In the genomic region with DNA sequence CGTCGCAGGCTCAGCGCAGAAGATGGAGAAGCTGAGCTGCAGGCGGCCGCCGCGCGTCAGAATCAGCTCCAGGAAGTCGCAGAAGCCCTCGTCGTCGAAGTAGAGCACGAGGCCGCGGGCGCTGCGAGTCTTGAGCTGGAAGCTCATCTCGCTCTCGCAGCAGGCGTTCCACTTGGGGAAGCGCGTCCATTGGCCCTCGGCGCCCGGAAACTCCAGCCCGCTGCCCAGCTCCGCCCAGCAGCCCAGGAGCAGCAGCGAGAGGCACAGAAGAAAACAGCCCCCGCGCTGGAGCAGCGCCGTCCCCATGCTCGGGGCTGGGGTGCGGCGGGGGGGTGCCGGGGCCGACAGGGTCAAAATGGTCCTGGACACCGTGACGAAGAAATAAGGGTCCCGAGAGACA, we compare ENCODE assay signal across 19 cellular contexts. TPM values are rescaled to one million over a fixed set of nuclear protein-coding genes. Genes with fewer than 3 reads are reported as not detected.
A peak's percentile ranks its signal among the peaks of the same experiment; 100 is the strongest.
DNase-seq lines count a peak whose midpoint lies in the region; ATAC-seq and TF ChIP-seq lines count a peak whose summit lies in the region.
"Had no signal": no experiment of that assay in that cellular context is flagged by ENCODE, and none has a peak within 500 bp of the region (broad histone marks: within the 10 kb centered on the region; RNA-seq: fewer than 3 reads in every experiment).

No MANE protein-coding gene starts in this region.

- TF ChIP-seq EP300 in neural cell (conservative IDR thresholded peaks at IDR 0.05; ENCODE audit: poor library complexity, severe bottlenecking) = no peak

- no peak for TF ChIP-seq RAD21 in neural cell (conservative IDR thresholded peaks at IDR 0.05)

- 85% methylated on average over 40 of the region's 40 CpGs for WGBS in right cardiac atrium

- no peaks in the 10 kb centered on the region for H3K4me1 ChIP-seq in right cardiac atrium (ENCODE audit: control insufficient read depth, insufficient read depth, low read length)
- H3K4me1 ChIP-seq: A549 had no signal

- no peak overlapping the region for H3K4me3 Mint-ChIP-seq in activated T-helper 1 cell treated with anti-CD3 and anti-CD28 coated beads, Interleukin-12 subunit alpha, Interleukin-12 subunit beta, Interleukin-2, Interleukin-4 antibody, amounts not matched to agents 30 ng/mL and 10 ng/mL and 1 ng/mL, durations not matched to agents 14 hours and 24 hours and 36 hours

- no peaks in the 10 kb centered on the region for H3K9me3 ChIP-seq in right cardiac atrium (ENCODE audit: control insufficient read depth, low read length)
- H3K9me3 ChIP-seq in neural cell (ENCODE audit: low read length) = peaks cover 11% of the 10 kb centered on the region

- peaks cover 59% of the 10 kb centered on the region for H3K79me2 ChIP-seq in neural cell (replicated peaks; ENCODE audit: insufficient read depth, low read length)

- H3K4me1 Mint-ChIP-seq in activated T-helper 1 cell treated with anti-CD3 and anti-CD28 coated beads, Interleukin-12 subunit alpha, Interleukin-12 subunit beta, Interleukin-2, Interleukin-4 antibody, amounts not matched to agents 30 ng/mL and 10 ng/mL and 1 ng/mL, durations not matched to agents 14 hours and 24 hours and 36 hours (ENCODE audit: low read depth) = no peaks in the 10 kb centered on the region

- H3K27me3 ChIP-seq in right cardiac atrium (ENCODE audit: control insufficient read depth, insufficient read depth) = peaks cover 3% of the 10 kb centered on the region
- H3K27me3 ChIP-seq in neural cell (ENCODE audit: insufficient read depth, low read depth, low read length) = no peaks in the 10 kb centered on the region

- H3K27ac ChIP-seq in right cardiac atrium (ENCODE audit: low read length) (no peak overlapping the region), neural cell (ENCODE audit: low read length) (no peak overlapping the region)
- H3K27ac ChIP-seq: A549, GM23248 had no signal

- no peak for ATAC-seq in right cardiac atrium
- no peak for ATAC-seq in left ventricle myocardium superior
- ATAC-seq in HG03460 (IDR thresholded peaks at IDR 0.05; ENCODE audit: unreplicated experiment) = no peak
- no peak for ATAC-seq in HG02981 (IDR thresholded peaks at IDR 0.05; ENCODE audit: unreplicated experiment)
- ATAC-seq: A549, SK-N-SH treated with all-trans-retinoic acid at 6 μM for 48 hours had no signal

- H3K9me3 Mint-ChIP-seq in activated T-helper 1 cell treated with anti-CD3 and anti-CD28 coated beads, Interleukin-12 subunit alpha, Interleukin-12 subunit beta, Interleukin-2, Interleukin-4 antibody, amounts not matched to agents 30 ng/mL and 10 ng/mL and 1 ng/mL, durations not matched to agents 14 hours and 24 hours and 36 hours = peaks cover 9% of the 10 kb centered on the region

- no peak overlapping the region for H2AFZ ChIP-seq in neural cell (ENCODE audit: low read depth, low read length)
- H2AFZ ChIP-seq: GM23248 had no signal

- H3K4me2 ChIP-seq in neural cell (ENCODE audit: low read length) = no peak overlapping the region
- H3K4me2 ChIP-seq: A549 had no signal

- H3K4me3 ChIP-seq in right cardiac atrium (ENCODE audit: low read length) (no peak overlapping the region), neural cell (ENCODE audit: low read length) (peak overlapping the region; percentile 70)
- H3K4me3 ChIP-seq: A549, GM23248 had no signal

- no peaks in the 10 kb centered on the region for H3K36me3 Mint-ChIP-seq in activated T-helper 1 cell treated with anti-CD3 and anti-CD28 coated beads, Interleukin-12 subunit alpha, Interleukin-12 subunit beta, Interleukin-2, Interleukin-4 antibody, amounts not matched to agents 30 ng/mL and 10 ng/mL and 1 ng/mL, durations not matched to agents 14 hours and 24 hours and 36 hours (ENCODE audit: low read depth)

- no peak for TF ChIP-seq CTCF in neural cell (IDR thresholded peaks at IDR 0.05; ENCODE audit: poor library complexity, severe bottlenecking)

- H3K27me3 Mint-ChIP-seq in activated T-helper 1 cell treated with anti-CD3 and anti-CD28 coated beads, Interleukin-12 subunit alpha, Interleukin-12 subunit beta, Interleukin-2, Interleukin-4 antibody, amounts not matched to agents 30 ng/mL and 10 ng/mL and 1 ng/mL, durations not matched to agents 14 hours and 24 hours and 36 hours (ENCODE audit: insufficient read depth) = no peaks in the 10 kb centered on the region

- H3F3A ChIP-seq in neural cell (ENCODE audit: insufficient read depth, low read length, poor library complexity, severe bottlenecking) = no peaks in the 10 kb centered on the region

- H3K9ac ChIP-seq in neural cell (ENCODE audit: low read length) = no peak overlapping the region
- H3K9ac ChIP-seq: GM23248 had no signal

- intact Hi-C loops in right cardiac atrium (cut with DNase I) (no loop called here), left ventricle myocardium superior (cut with micrococcal nuclease) (no loop called here)
- intact Hi-C loops in activated T-helper 1 cell treated with anti-CD3 and anti-CD28 coated beads, Interleukin-12 subunit alpha, Interleukin-12 subunit beta, Interleukin-2, Interleukin-4 antibody, amounts not matched to agents 30 ng/mL and 10 ng/mL and 1 ng/mL, durations not matched to agents 14 hours and 24 hours and 36 hours (cut with micrococcal nuclease) = no loop called here

- no peaks in the 10 kb centered on the region for H4K20me1 ChIP-seq in neural cell (ENCODE audit: insufficient read depth)

- no peak overlapping the region for H3K27ac Mint-ChIP-seq in activated T-helper 1 cell treated with anti-CD3 and anti-CD28 coated beads, Interleukin-12 subunit alpha, Interleukin-12 subunit beta, Interleukin-2, Interleukin-4 antibody, amounts not matched to agents 30 ng/mL and 10 ng/mL and 1 ng/mL, durations not matched to agents 14 hours and 24 hours and 36 hours

- peak in 2 of 3 donors; percentile 28 to 39 for DNase-seq in right cardiac atrium
- DNase-seq in left ventricle myocardium superior = no peak
- DNase-seq in NCI-H524 (lab: John Stamatoyannopoulos, UW) = peak; percentile 70 to 90
- no peak for DNase-seq in activated T-helper 1 cell treated with anti-CD3 and anti-CD28 coated beads, Interleukin-12 subunit alpha, Interleukin-12 subunit beta, Interleukin-2, Interleukin-4 antibody, amounts not matched to agents 30 ng/mL and 10 ng/mL and 1 ng/mL, durations not matched to agents 14 hours and 24 hours and 36 hours (ENCODE audit: low spot score)
- no peak for DNase-seq in cortex of kidney (lab: John Stamatoyannopoulos, UW)
- DNase-seq: GM23248; KBM-7; MV-4-11; NCI-H1417; NCI-H187 treated with DMSO at 0.1 percent for 48 hours; NCI-H526; NK-92 treated with Interleukin-12 subunit alpha and Interleukin-12 subunit beta, amount 100 ng/mL, for 24 hours; SHP77 treated with DMSO at 0.1 percent for 48 hours had no signal

- no peaks in the 10 kb centered on the region for H3K9me2 ChIP-seq in neural cell (ENCODE audit: insufficient read depth, low read length)

- peaks cover 7% of the 10 kb centered on the region for H3K36me3 ChIP-seq in neural cell (ENCODE audit: insufficient read depth, low read length)

TF ChIP-seq in neural cell, 6 proteins besides CTCF, POLR2A, EP300 and RAD21:
- TF ChIP-seq EZH2 (IDR thresholded peaks at IDR 0.05; ENCODE audit: borderline replicate concordance, insufficient read depth, low read length, poor library complexity, severe bottlenecking) (no peak), MXI1 (conservative IDR thresholded peaks at IDR 0.05; ENCODE audit: poor library complexity, severe bottlenecking) (no peak), SMC3 (conservative IDR thresholded peaks at IDR 0.05; ENCODE audit: poor library complexity) (no peak), POLR2AphosphoS5 (IDR thresholded peaks at IDR 0.05) (no peak), TAF1 (IDR thresholded peaks at IDR 0.05; ENCODE audit: low read depth) (no peak)
- TF ChIP-seq, protein P1, sequence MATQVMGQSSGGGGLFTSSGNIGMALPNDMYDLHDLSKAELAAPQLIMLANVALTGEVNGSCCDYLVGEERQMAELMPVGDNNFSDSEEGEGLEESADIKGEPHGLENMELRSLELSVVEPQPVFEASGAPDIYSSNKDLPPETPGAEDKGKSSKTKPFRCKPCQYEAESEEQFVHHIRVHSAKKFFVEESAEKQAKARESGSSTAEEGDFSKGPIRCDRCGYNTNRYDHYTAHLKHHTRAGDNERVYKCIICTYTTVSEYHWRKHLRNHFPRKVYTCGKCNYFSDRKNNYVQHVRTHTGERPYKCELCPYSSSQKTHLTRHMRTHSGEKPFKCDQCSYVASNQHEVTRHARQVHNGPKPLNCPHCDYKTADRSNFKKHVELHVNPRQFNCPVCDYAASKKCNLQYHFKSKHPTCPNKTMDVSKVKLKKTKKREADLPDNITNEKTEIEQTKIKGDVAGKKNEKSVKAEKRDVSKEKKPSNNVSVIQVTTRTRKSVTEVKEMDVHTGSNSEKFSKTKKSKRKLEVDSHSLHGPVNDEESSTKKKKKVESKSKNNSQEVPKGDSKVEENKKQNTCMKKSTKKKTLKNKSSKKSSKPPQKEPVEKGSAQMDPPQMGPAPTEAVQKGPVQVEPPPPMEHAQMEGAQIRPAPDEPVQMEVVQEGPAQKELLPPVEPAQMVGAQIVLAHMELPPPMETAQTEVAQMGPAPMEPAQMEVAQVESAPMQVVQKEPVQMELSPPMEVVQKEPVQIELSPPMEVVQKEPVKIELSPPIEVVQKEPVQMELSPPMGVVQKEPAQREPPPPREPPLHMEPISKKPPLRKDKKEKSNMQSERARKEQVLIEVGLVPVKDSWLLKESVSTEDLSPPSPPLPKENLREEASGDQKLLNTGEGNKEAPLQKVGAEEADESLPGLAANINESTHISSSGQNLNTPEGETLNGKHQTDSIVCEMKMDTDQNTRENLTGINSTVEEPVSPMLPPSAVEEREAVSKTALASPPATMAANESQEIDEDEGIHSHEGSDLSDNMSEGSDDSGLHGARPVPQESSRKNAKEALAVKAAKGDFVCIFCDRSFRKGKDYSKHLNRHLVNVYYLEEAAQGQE (IDR thresholded peaks at IDR 0.05; ENCODE audit: borderline replicate concordance) = no peak
TF ChIP-seq in neural cell: peak in this region for 0.

RNA-seq across cellular contexts. Expression of a gene that starts 4.0 kb away (rescaled TPM):
- total RNA-seq in right cardiac atrium = 10 to 100 TPM; 11.2 to 17.0 (median 14.7) TPM
- polyA plus RNA-seq in right cardiac atrium = 5.3 TPM
- 6.4 TPM for total RNA-seq in left ventricle myocardium superior
- 245 and 253 TPM in 2 replicates for polyA plus RNA-seq in neural cell
- polyA minus RNA-seq in neural cell = 959 and 1,080 TPM in 2 replicates
- not detected in 2 replicates for total RNA-seq in activated T-helper 1 cell treated with anti-CD3 and anti-CD28 coated beads, Interleukin-12 subunit alpha, Interleukin-12 subunit beta, Interleukin-2, Interleukin-4 antibody, amounts not matched to agents 30 ng/mL and 10 ng/mL and 1 ng/mL, durations not matched to agents 14 hours and 24 hours and 36 hours
- total RNA-seq: GM23248, OCI-LY7 had no signal
- polyA plus RNA-seq: A549, GM23248 had no signal

Comparison
In these comparisons a context has a peak if more than half of its experiments do, and no peak if none do; other contexts are left out.
1. DNase-seq: peak in right cardiac atrium (2 of 3) and NCI-H524 (2 of 2); none in left ventricle myocardium superior (single experiment), activated T-helper 1 cell treated with anti-CD3 and anti-CD28 coated beads, Interleukin-12 subunit alpha, Interleukin-12 subunit beta, Interleukin-2, Interleukin-4 antibody, amounts not matched to agents 30 ng/mL and 10 ng/mL and 1 ng/mL, durations not matched to agents 14 hours and 24 hours and 36 hours (single experiment) and cortex of kidney (single experiment).